ENCODE assay signal across 1 cellular context in the genomic region with DNA sequence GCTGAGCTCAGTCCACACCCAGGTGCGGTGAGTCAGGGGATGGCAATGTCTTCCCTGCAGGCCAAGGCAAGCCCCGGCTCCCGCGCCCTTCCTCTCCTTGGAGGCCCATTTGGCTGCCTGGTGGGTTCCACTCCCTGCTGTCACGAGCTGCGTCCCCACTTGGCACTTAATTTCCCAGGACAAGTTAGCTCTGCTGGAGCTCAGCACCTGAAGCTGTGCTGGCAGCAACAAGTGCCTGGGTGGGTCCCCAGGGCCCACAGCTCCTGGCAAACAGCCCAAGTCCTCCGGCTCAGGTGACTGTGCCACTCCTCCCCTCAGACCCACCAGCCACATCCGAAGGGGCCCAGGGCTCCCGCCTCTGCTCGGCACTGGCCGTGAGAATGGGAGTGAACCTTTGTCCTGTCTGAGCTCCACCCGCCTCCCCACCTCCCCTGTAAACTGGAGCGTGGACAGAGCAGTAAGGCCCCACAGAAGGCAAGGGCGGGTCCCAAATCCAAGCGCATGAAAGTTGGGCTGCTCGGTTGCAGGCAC.
TF ChIP-seq lines count a peak whose summit lies in the region.

No MANE protein-coding gene starts in this region.

TF ChIP-seq in GM23338, 12 proteins besides CTCF, POLR2A, EP300 and RAD21 (continued from another document):
- no peak for TF ChIP-seq ZNF462 (CRISPR knock-in tag; IDR thresholded peaks at IDR 0.05)
- no peak for TF ChIP-seq ETS1 (IDR thresholded peaks at IDR 0.05)
- no peak for TF ChIP-seq POLR2AphosphoS5 (IDR thresholded peaks at IDR 0.05; ENCODE audit: low read depth)
- TF ChIP-seq REST (IDR thresholded peaks at IDR 0.05; ENCODE audit: unreplicated experiment), result no peak
- no peak for TF ChIP-seq NANOG (IDR thresholded peaks at IDR 0.05; ENCODE audit: borderline replicate concordance)
